ENCODE assay signal across 21 cellular contexts in genomic region chr1:193614275-193614674, GRCh38.
"Had no signal": no experiment of that assay in that cellular context is flagged by ENCODE, and none has a peak within 500 bp of the region (broad histone marks: within the 10 kb centered on the region; RNA-seq: fewer than 3 reads in every experiment).

No MANE protein-coding gene starts in this region.

- H3K27me3 ChIP-seq: MG63 had no signal

- ATAC-seq: PC-3, T-cell had no signal

- H3K4me3 ChIP-seq: MG63 had no signal

- FAIRE-seq: TTC549 had no signal

- DNase-seq: activated CD4-positive, alpha-beta T cell treated with anti-CD3 and anti-CD28 coated beads, Interleukin-2, amount 10 ng/mL, durations not matched to agents 7 days and 5 days; activated CD4-positive, CD25-positive, alpha-beta regulatory T cell; activated gamma-delta T cell treated with Interleukin-2 at 50 U/mL for 16 hours; activated naive CD4-positive, alpha-beta T cell treated with anti-CD3 and anti-CD28 coated beads, Interleukin-2, amount 10 ng/mL, durations not matched to agents 7 days and 5 days; activated naive CD8-positive, alpha-beta T cell treated with anti-CD3 and anti-CD28 coated beads for 36 hours; activated T-cell treated with anti-CD3 and anti-CD28 coated beads for 4 hours; activated T-cell treated with anti-CD3 and anti-CD28 coated beads, Interleukin-2, amount 50 U/mL, for 48 hours; cerebellar nuclear complex; MG63; MV-4-11; NCI-H1092 treated with DMSO at 0.1 percent for 48 hours; NCI-H1417 treated with DMSO at 0.1 percent for 48 hours; NCI-H1694; NCI-H2029 treated with DMSO at 0.1 percent for 48 hours; NCI-H345; NCI-H526 treated with DMSO at 0.1 percent for 48 hours; NCI-H82; SIG-M5; T-cell had no signal

- H3K36me3 ChIP-seq: MG63 had no signal

- H3K9me3 ChIP-seq: MG63 had no signal
